1 cellular context compared by ENCODE assay signal in genomic region chr22:41688365-41689211, GRCh38.
A peak's percentile ranks its signal among the peaks of the same experiment; 100 is the strongest.
TF ChIP-seq lines count a peak whose summit lies in the region.

SNU13 (minus strand) TSS chr22:41688867; CDS start chr22:41688796, 71 bp downstream.

TF ChIP-seq in HEK293, 187 proteins besides CTCF, POLR2A, EP300 and RAD21 (continued from another document and continues in another):
- TF ChIP-seq ZBTB6 (tag by site-specific recombination; IDR thresholded peaks at IDR 0.05): no peak
- no peak for TF ChIP-seq ZNF16 (tag by site-specific recombination; IDR thresholded peaks at IDR 0.05; ENCODE audit: low read depth)
- no peak for TF ChIP-seq ZNF843 (tag by site-specific recombination; IDR thresholded peaks at IDR 0.05)
- no peak for TF ChIP-seq ZNF302 (tag by site-specific recombination; IDR thresholded peaks at IDR 0.05; ENCODE audit: low read depth)
- TF ChIP-seq GLIS1 (tag by site-specific recombination; IDR thresholded peaks at IDR 0.05): peak; percentile 69
- TF ChIP-seq MYNN (tag by site-specific recombination; IDR thresholded peaks at IDR 0.05; ENCODE audit: borderline replicate concordance): no peak
- TF ChIP-seq GLI2 (tag by site-specific recombination; IDR thresholded peaks at IDR 0.05; ENCODE audit: borderline replicate concordance, low read depth): no peak
- no peak for TF ChIP-seq ZNF311 (tag by site-specific recombination; IDR thresholded peaks at IDR 0.05; ENCODE audit: borderline replicate concordance)
- no peak for TF ChIP-seq ZNF138 (tag by site-specific recombination; IDR thresholded peaks at IDR 0.05; ENCODE audit: borderline replicate concordance)
- TF ChIP-seq OVOL3 (tag by site-specific recombination; IDR thresholded peaks at IDR 0.05): no peak
- no peak for TF ChIP-seq ZBTB49 (tag by site-specific recombination; IDR thresholded peaks at IDR 0.05; ENCODE audit: low read depth)
- no peak for TF ChIP-seq MZF1 (tag by site-specific recombination; IDR thresholded peaks at IDR 0.05; ENCODE audit: borderline replicate concordance)
- TF ChIP-seq ZNF544 (tag by site-specific recombination; IDR thresholded peaks at IDR 0.05): no peak
- TF ChIP-seq ZNF132 (tag by site-specific recombination; IDR thresholded peaks at IDR 0.05; ENCODE audit: borderline replicate concordance): no peak
- TF ChIP-seq, protein P1, sequence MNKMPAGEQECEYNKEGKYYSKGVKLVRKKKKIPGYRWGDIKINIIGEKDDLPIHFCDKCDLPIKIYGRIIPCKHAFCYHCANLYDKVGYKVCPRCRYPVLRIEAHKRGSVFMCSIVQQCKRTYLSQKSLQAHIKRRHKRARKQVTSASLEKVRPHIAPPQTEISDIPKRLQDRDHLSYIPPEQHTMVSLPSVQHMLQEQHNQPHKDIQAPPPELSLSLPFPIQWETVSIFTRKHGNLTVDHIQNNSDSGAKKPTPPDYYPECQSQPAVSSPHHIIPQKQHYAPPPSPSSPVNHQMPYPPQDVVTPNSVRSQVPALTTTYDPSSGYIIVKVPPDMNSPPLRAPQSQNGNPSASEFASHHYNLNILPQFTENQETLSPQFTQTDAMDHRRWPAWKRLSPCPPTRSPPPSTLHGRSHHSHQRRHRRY (tag by site-specific recombination; IDR thresholded peaks at IDR 0.05): no peak
- 0 out of 2 replicates have a peak, but pooled peaks have one; percentile 46 for TF ChIP-seq KLF7 (tag by site-specific recombination; IDR thresholded peaks at IDR 0.05; ENCODE audit: borderline replicate concordance)
- no peak for TF ChIP-seq GFI1B (tag by site-specific recombination; IDR thresholded peaks at IDR 0.05)
- TF ChIP-seq REPIN1 (tag by site-specific recombination; IDR thresholded peaks at IDR 0.05; ENCODE audit: low read depth): no peak
- TF ChIP-seq ZNF830 (tag by site-specific recombination; IDR thresholded peaks at IDR 0.05; ENCODE audit: low read depth): no peak
- TF ChIP-seq ZIC2 (tag by site-specific recombination; IDR thresholded peaks at IDR 0.05): peak; percentile 64
- TF ChIP-seq ZBTB7A (tag by site-specific recombination; IDR thresholded peaks at IDR 0.05; ENCODE audit: low read depth): peak; percentile 57; the same call in 1 of the 2 replicates
- no peak for TF ChIP-seq ZNF707 (tag by site-specific recombination; IDR thresholded peaks at IDR 0.05)
- TF ChIP-seq ZNF175 (tag by site-specific recombination; IDR thresholded peaks at IDR 0.05): no peak
- TF ChIP-seq SCRT2 (tag by site-specific recombination; IDR thresholded peaks at IDR 0.05): no peak
- no peak for TF ChIP-seq ZNF404 (tag by site-specific recombination; IDR thresholded peaks at IDR 0.05)
- no peak for TF ChIP-seq ZFP3 (tag by site-specific recombination; IDR thresholded peaks at IDR 0.05; ENCODE audit: low read depth)
- TF ChIP-seq ELK4 (IDR thresholded peaks at IDR 0.05; ENCODE audit: borderline replicate concordance, low read depth, low read length): no peak; the same call in 1 of the 2 replicates
- TF ChIP-seq PATZ1 (tag by site-specific recombination; IDR thresholded peaks at IDR 0.05): peak; percentile 96
- peak; percentile 67; the same call in 1 of the 2 replicates for TF ChIP-seq ZNF561 (tag by site-specific recombination; IDR thresholded peaks at IDR 0.05; ENCODE audit: borderline replicate concordance)
- peak; percentile 36; the same call in 1 of the 2 replicates for TF ChIP-seq IKZF3 (tag by site-specific recombination; IDR thresholded peaks at IDR 0.05)
- TF ChIP-seq, protein P2, sequence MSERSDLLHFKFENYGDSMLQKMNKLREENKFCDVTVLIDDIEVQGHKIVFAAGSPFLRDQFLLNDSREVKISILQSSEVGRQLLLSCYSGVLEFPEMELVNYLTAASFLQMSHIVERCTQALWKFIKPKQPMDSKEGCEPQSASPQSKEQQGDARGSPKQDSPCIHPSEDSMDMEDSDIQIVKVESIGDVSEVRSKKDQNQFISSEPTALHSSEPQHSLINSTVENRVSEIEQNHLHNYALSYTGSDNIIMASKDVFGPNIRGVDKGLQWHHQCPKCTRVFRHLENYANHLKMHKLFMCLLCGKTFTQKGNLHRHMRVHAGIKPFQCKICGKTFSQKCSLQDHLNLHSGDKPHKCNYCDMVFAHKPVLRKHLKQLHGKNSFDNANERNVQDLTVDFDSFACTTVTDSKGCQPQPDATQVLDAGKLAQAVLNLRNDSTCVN (tag by site-specific recombination; optimal IDR thresholded peaks at IDR 0.05): peak; percentile 91
- no peak for TF ChIP-seq ZNF513 (tag by site-specific recombination; IDR thresholded peaks at IDR 0.05)
- peak; percentile 53; the same call in 1 of the 2 replicates for TF ChIP-seq ZNF2 (tag by site-specific recombination; IDR thresholded peaks at IDR 0.05)
- TF ChIP-seq, protein P3, sequence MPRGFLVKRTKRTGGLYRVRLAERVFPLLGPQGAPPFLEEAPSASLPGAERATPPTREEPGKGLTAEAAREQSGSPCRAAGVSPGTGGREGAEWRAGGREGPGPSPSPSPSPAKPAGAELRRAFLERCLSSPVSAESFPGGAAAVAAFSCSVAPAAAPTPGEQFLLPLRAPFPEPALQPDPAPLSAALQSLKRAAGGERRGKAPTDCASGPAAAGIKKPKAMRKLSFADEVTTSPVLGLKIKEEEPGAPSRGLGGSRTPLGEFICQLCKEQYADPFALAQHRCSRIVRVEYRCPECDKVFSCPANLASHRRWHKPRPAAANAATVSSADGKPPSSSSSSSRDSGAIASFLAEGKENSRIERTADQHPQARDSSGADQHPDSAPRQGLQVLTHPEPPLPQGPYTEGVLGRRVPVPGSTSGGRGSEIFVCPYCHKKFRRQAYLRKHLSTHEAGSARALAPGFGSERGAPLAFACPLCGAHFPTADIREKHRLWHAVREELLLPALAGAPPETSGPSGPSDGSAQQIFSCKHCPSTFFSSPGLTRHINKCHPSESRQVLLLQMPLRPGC (tag by site-specific recombination; IDR thresholded peaks at IDR 0.05): peak; percentile 36; the same call in 1 of the 2 replicates
- no peak for TF ChIP-seq ZNF426 (tag by site-specific recombination; IDR thresholded peaks at IDR 0.05)
- TF ChIP-seq OSR2 (tag by site-specific recombination; IDR thresholded peaks at IDR 0.05): peak; percentile 99
- peak; percentile 57 for TF ChIP-seq EGR2 (tag by site-specific recombination; IDR thresholded peaks at IDR 0.05; ENCODE audit: low read depth)
- no peak for TF ChIP-seq ZNF664 (tag by site-specific recombination; IDR thresholded peaks at IDR 0.05)
- TF ChIP-seq, protein P4, sequence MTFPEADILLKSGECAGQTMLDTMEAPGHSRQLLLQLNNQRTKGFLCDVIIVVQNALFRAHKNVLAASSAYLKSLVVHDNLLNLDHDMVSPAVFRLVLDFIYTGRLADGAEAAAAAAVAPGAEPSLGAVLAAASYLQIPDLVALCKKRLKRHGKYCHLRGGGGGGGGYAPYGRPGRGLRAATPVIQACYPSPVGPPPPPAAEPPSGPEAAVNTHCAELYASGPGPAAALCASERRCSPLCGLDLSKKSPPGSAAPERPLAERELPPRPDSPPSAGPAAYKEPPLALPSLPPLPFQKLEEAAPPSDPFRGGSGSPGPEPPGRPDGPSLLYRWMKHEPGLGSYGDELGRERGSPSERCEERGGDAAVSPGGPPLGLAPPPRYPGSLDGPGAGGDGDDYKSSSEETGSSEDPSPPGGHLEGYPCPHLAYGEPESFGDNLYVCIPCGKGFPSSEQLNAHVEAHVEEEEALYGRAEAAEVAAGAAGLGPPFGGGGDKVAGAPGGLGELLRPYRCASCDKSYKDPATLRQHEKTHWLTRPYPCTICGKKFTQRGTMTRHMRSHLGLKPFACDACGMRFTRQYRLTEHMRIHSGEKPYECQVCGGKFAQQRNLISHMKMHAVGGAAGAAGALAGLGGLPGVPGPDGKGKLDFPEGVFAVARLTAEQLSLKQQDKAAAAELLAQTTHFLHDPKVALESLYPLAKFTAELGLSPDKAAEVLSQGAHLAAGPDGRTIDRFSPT (tag by site-specific recombination; IDR thresholded peaks at IDR 0.05): 0 out of 2 replicates have a peak, but pooled peaks have one; percentile 49
- no peak for TF ChIP-seq ZNF157 (tag by site-specific recombination; IDR thresholded peaks at IDR 0.05)
- TF ChIP-seq, protein P5, sequence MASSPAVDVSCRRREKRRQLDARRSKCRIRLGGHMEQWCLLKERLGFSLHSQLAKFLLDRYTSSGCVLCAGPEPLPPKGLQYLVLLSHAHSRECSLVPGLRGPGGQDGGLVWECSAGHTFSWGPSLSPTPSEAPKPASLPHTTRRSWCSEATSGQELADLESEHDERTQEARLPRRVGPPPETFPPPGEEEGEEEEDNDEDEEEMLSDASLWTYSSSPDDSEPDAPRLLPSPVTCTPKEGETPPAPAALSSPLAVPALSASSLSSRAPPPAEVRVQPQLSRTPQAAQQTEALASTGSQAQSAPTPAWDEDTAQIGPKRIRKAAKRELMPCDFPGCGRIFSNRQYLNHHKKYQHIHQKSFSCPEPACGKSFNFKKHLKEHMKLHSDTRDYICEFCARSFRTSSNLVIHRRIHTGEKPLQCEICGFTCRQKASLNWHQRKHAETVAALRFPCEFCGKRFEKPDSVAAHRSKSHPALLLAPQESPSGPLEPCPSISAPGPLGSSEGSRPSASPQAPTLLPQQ (tag by site-specific recombination; IDR thresholded peaks at IDR 0.05): peak; percentile 97
- TF ChIP-seq BCL6B (tag by site-specific recombination; IDR thresholded peaks at IDR 0.05): no peak
- no peak for TF ChIP-seq ZNF391 (tag by site-specific recombination; IDR thresholded peaks at IDR 0.05; ENCODE audit: borderline replicate concordance, low read depth)
- TF ChIP-seq ZNF510 (tag by site-specific recombination; IDR thresholded peaks at IDR 0.05; ENCODE audit: insufficient replicate concordance): no peak
